In genomic region chr16:74422086-74422485, GRCh38 we compare ENCODE assay signal across 10 cellular contexts. TPM values are rescaled to one million over a fixed set of nuclear protein-coding genes. Genes with fewer than 3 reads are reported as not detected.
A peak's percentile ranks its signal among the peaks of the same experiment; 100 is the strongest.
DNase-seq lines count a peak whose midpoint lies in the region; ATAC-seq and TF ChIP-seq lines count a peak whose summit lies in the region.
"Not testable (repeated sequence)": the region's sequence is repeated elsewhere in the genome, so short reads cannot be mapped to it uniquely, and the experiment has no call there.
"Had no signal": no experiment of that assay in that cellular context is flagged by ENCODE, and none has a peak within 500 bp of the region (broad histone marks: within the 10 kb centered on the region; RNA-seq: fewer than 3 reads in every experiment).

No MANE protein-coding gene starts in this region.

- H2AK5ac ChIP-seq in neuronal stem cell (ENCODE audit: low read depth, low read length): not testable (repeated sequence)

- H3K36me3 ChIP-seq in neuronal stem cell (replicated peaks in 1 of 2; ENCODE audit: control insufficient read depth in 2 of 2, insufficient read depth in 2 of 2, low read length in 2 of 2): not testable (repeated sequence)

- WGBS in neuronal stem cell (ENCODE audit: extremely low coverage in 2 of 2, insufficient read length in 2 of 2, insufficient replicate concordance in 1 of 2), 2 donors: no CpG with 5 or more reads among the region's 17 CpGs

- TF ChIP-seq CTCF in epithelial cell of proximal tubule (conservative IDR thresholded peaks at IDR 0.05; ENCODE audit: low read depth, low read length): not testable (repeated sequence)

- not testable (repeated sequence) for H2BK12ac ChIP-seq in neuronal stem cell (ENCODE audit: low read length)

- not testable (repeated sequence) for H3K79me1 ChIP-seq in neuronal stem cell (ENCODE audit: low read depth, low read length)

- H3K23ac ChIP-seq in neuronal stem cell (ENCODE audit: low read depth, low read length, poor library complexity): not testable (repeated sequence)

- H3K9ac ChIP-seq in neuronal stem cell (ENCODE audit: low read depth, low read length, poor library complexity): not testable (repeated sequence)

- not testable (repeated sequence) for H3K14ac ChIP-seq in neuronal stem cell (ENCODE audit: low read length)

- not testable (repeated sequence) for H2BK15ac ChIP-seq in neuronal stem cell (ENCODE audit: low read length)

- not testable (repeated sequence) for H2BK120ac ChIP-seq in neuronal stem cell (ENCODE audit: low read depth, low read length)

- H3K4ac ChIP-seq in neuronal stem cell (ENCODE audit: low read length): not testable (repeated sequence)

- H3K4me2 ChIP-seq in neuronal stem cell (ENCODE audit: insufficient read depth, low read length, poor library complexity, severe bottlenecking): not testable (repeated sequence)

- H3K4me1 ChIP-seq in neuronal stem cell (ENCODE audit: control insufficient read depth in 2 of 2, insufficient read depth in 1 of 2, low read depth in 1 of 2, low read length in 2 of 2): not testable (repeated sequence)

- not testable (repeated sequence) for H3K27ac ChIP-seq in neuronal stem cell (replicated peaks; ENCODE audit: low read length)

- H4K8ac ChIP-seq in neuronal stem cell (ENCODE audit: low read depth, low read length): not testable (repeated sequence)

- not testable (repeated sequence) for H4K91ac ChIP-seq in neuronal stem cell (ENCODE audit: low read depth, low read length, poor library complexity)

- H3K9me3 ChIP-seq in neuronal stem cell (replicated peaks in 1 of 2; ENCODE audit: control insufficient read depth in 2 of 2, insufficient read depth in 1 of 2, low read depth in 1 of 2, low read length in 2 of 2): not testable (repeated sequence)

- not testable (repeated sequence) for H2BK5ac ChIP-seq in neuronal stem cell (ENCODE audit: low read length)

- DNase-seq in HK-2 (ENCODE audit: unreplicated experiment) (peak; percentile 31), retina (peak; percentile 24)
- DNase-seq in epithelial cell of proximal tubule (ENCODE audit: low read depth); left lobe of liver (ENCODE audit: low spot score); neuronal stem cell (ENCODE audit: low spot score): not testable (repeated sequence)

- H3K27me3 ChIP-seq in neuronal stem cell (ENCODE audit: control insufficient read depth in 3 of 3, insufficient read depth in 3 of 3, low read depth in 1 of 3, low read length in 3 of 3): not testable (repeated sequence)

- peak overlapping the region; percentile 35 for H3K4me3 ChIP-seq in epithelial cell of proximal tubule (ENCODE audit: low read depth, low read length)
- not testable (repeated sequence) for H3K4me3 ChIP-seq in neuronal stem cell (ENCODE audit: low read length in 2 of 2)

- H3K18ac ChIP-seq in neuronal stem cell (ENCODE audit: low read length): peak overlapping the region; percentile 65

- not testable (repeated sequence) for H2AFZ ChIP-seq in neuronal stem cell (ENCODE audit: low read length)

- ATAC-seq in left lobe of liver: peak; percentile 27

RNA-seq across cellular contexts. Expression of gene CLEC18B, which starts 0.8 kb away (rescaled TPM):
- 0.43 and 18.7 TPM in 2 replicates for total RNA-seq in epithelial cell of proximal tubule
- 1.1 TPM for total RNA-seq in left lobe of liver
- 3.9 TPM for polyA plus RNA-seq in neuronal stem cell (2013, experiment 1 of 2)
- polyA plus RNA-seq in neuronal stem cell (2013, experiment 2 of 2): 4.1 TPM
- total RNA-seq: Daoy had no signal
- polyA plus RNA-seq: CD14-positive monocyte; CD4-positive, alpha-beta memory T cell; CD4-positive, CD25-positive, alpha-beta regulatory T cell; CD8-positive, alpha-beta memory T cell had no signal

RNA-seq across cellular contexts. Expression of gene NPIPB15, which starts 46.0 kb away (rescaled TPM):
- total RNA-seq in epithelial cell of proximal tubule (0.36 TPM in 1 of 2 replicates, not detected in the other), left lobe of liver (0.38 TPM)
- polyA plus RNA-seq in neuronal stem cell (2013, experiment 1 of 2): 0.26 TPM
- polyA plus RNA-seq in neuronal stem cell (2013, experiment 2 of 2): 0.19 TPM
- total RNA-seq: CD8-positive, alpha-beta memory T cell; Daoy had no signal
- polyA plus RNA-seq: CD14-positive monocyte had no signal
